ENCODE assay signal across 23 cellular contexts in genomic region chr1:7594002-7594713, GRCh38.
DNase-seq lines count a peak whose midpoint lies in the region; ATAC-seq and TF ChIP-seq lines count a peak whose summit lies in the region.
"Had no signal": no experiment of that assay in that cellular context is flagged by ENCODE, and none has a peak within 500 bp of the region (broad histone marks: within the 10 kb centered on the region; RNA-seq: fewer than 3 reads in every experiment).

No MANE protein-coding gene starts in this region.

- H3K27ac ChIP-seq in right atrium auricular region (no peak overlapping the region), left lung (no peak overlapping the region)
- H3K27ac ChIP-seq: neutrophil, psoas muscle, vagina had no signal

- H3K4me1 ChIP-seq in right atrium auricular region (no peaks in the 10 kb centered on the region), left lung (no peaks in the 10 kb centered on the region)
- H3K4me1 ChIP-seq: psoas muscle, vagina had no signal

- H3K36me3 ChIP-seq in right atrium auricular region (no peaks in the 10 kb centered on the region), left lung (no peaks in the 10 kb centered on the region)
- H3K36me3 ChIP-seq: neutrophil, vagina had no signal

- intact Hi-C loops in cardiac septum (cut with DNase I), result no loop called here
- intact Hi-C loops in left lung (cut with DNase I), result no loop called here

- peaks cover 0 to 3% of the 10 kb centered on the region in 2 donors for H3K9me3 ChIP-seq in right atrium auricular region
- H3K9me3 ChIP-seq in left lung, result peaks cover 0 to 2% of the 10 kb centered on the region in 2 donors
- H3K9me3 ChIP-seq: neutrophil, psoas muscle, vagina had no signal

- H3K27me3 ChIP-seq in right atrium auricular region (no peaks in the 10 kb centered on the region), left lung (no peaks in the 10 kb centered on the region)
- H3K27me3 ChIP-seq: neutrophil, vagina had no signal

- H3K4me3 ChIP-seq in right atrium auricular region (no peak overlapping the region), left lung (no peak overlapping the region), foreskin fibroblast (ENCODE audit: low read depth in 1 of 2, low read length in 2 of 2) (no peak overlapping the region)
- H3K4me3 ChIP-seq: psoas muscle, smooth muscle cell, vagina had no signal

- TF ChIP-seq CTCF in right atrium auricular region (IDR thresholded peaks at IDR 0.05), result no peak
- no peak for TF ChIP-seq CTCF in left lung (IDR thresholded peaks at IDR 0.05)
- no peak for TF ChIP-seq CTCF in foreskin fibroblast (IDR thresholded peaks at IDR 0.05; ENCODE audit: low read depth, low read length)

- peak; percentile 63 for DNase-seq in cardiac septum (ENCODE audit: low spot score)
- no peak for DNase-seq in right atrium auricular region (ENCODE audit: low spot score)
- DNase-seq in NCI-H526 (lab: John Stamatoyannopoulos, UW), result peak; percentile 18 to 47
- DNase-seq in left lung, result peak; percentile 8 to 18
- DNase-seq in ureter (ENCODE audit: low spot score), result no peak
- no peak for DNase-seq in A172 (ENCODE audit: low spot score)
- no peak for DNase-seq in foreskin fibroblast
- DNase-seq: activated B cell treated with CpG ODN at 0.5 μM for 24 hours; activated CD4-positive, alpha-beta memory T cell treated with anti-CD3 and anti-CD28 coated beads, Interleukin-2, amount 10 ng/mL, durations not matched to agents 7 days and 5 days; activated effector memory CD4-positive, alpha-beta T cell treated with Interleukin-2 at 50 U/mL for 16 hours; activated naive CD8-positive, alpha-beta T cell treated with anti-CD3 and anti-CD28 coated beads, Interleukin-2, amount 50 U/mL, for 24 hours; CD4-positive, alpha-beta memory T cell; cerebellar nuclear complex; mammary epithelial cell; MM.1S; NCI-H1436; psoas muscle; SHP77; stimulated activated CD4-positive, alpha-beta T cell treated with anti-CD3 and anti-CD28 coated beads, Interleukin-2, amount 100 ng/mL, for 48 hours; stimulated activated naive B cell treated with anti-CD40 and anti-IgM and Interleukin-4, amounts not matched to agents 10 μg/mL and 1 μg/mL and 100 μg/mL, for 72 hours had no signal

- no peak for ATAC-seq in left lung
- ATAC-seq: activated naive CD8-positive, alpha-beta T cell treated with anti-CD3 and anti-CD28 coated beads, Interleukin-2, amount 50 U/mL, for 24 hours; psoas muscle; stimulated activated naive B cell treated with anti-CD40 and anti-IgM and Interleukin-4, amounts not matched to agents 10 μg/mL and 1 μg/mL and 100 μg/mL, for 72 hours had no signal

Comparison
In these comparisons a context has a peak if more than half of its experiments do, and no peak if none do; other contexts are left out.
1. DNase-seq: peak in cardiac septum (single experiment), NCI-H526 (2 of 2) and left lung (2 of 2); none in right atrium auricular region (single experiment), ureter (single experiment), A172 (single experiment) and foreskin fibroblast (0 of 2).